In genomic region chr4:10018818-10019438, GRCh38 we compare ENCODE assay signal across 8 cellular contexts. TPM values are rescaled to one million over a fixed set of nuclear protein-coding genes. Genes with fewer than 3 reads are reported as not detected.
A peak's percentile ranks its signal among the peaks of the same experiment; 100 is the strongest.
DNase-seq lines count a peak whose midpoint lies in the region; ATAC-seq, FAIRE-seq and TF ChIP-seq lines count a peak whose summit lies in the region.

No MANE protein-coding gene starts in this region.

- peaks cover 40% of the 10 kb centered on the region for H3K4me1 ChIP-seq in keratinocyte (ENCODE audit: control insufficient read depth, extremely low read depth, insufficient read depth, low read length)

- H4K20me1 ChIP-seq in keratinocyte (ENCODE audit: control insufficient read depth, extremely low read depth, insufficient read depth, low read length) = peaks cover 3% of the 10 kb centered on the region

- H3K4me3 ChIP-seq in keratinocyte (ENCODE audit: control insufficient read depth in 2 of 3, extremely low read depth in 1 of 3, insufficient read depth in 2 of 3, low read depth in 1 of 3, low read length in 3 of 3) = peak overlapping the region; percentile 44 to 77 (median 68)

- TF ChIP-seq CTCF in keratinocyte (optimal IDR thresholded peaks at IDR 0.05 in 1 of 3, IDR thresholded peaks at IDR 0.05 in 1 of 3, conservative IDR thresholded peaks at IDR 0.05 in 1 of 3; ENCODE audit: extremely low read depth in 1 of 3, insufficient read depth in 2 of 3, low read length in 3 of 3) = peak in 2 of 3 experiments; percentile 89 to 98

- DNase-seq in NCI-H2107 treated with DMSO at 0.1 percent for 48 hours (lab: John Stamatoyannopoulos, UW; ENCODE audit: unreplicated experiment) (peak; percentile 71), cerebellar cortex (ENCODE audit: low spot score) (peak; percentile 59), keratinocyte (ENCODE audit: low read depth, low spot score) (no peak), HuH-7.5 (ENCODE audit: low spot score) (no peak)
- peak; percentile 96 for DNase-seq in activated CD4-positive, CD25-positive, alpha-beta regulatory T cell treated with anti-CD3 and anti-CD28 coated beads, Interleukin-2, amount 50 U/mL, for 72 hours
- peak; percentile 88 to 92 (median 90) for DNase-seq in stimulated activated CD4-positive, alpha-beta T cell treated with anti-CD3 and anti-CD28 coated beads, Interleukin-12 subunit alpha, Interleukin-12 subunit beta, amount 100 ng/mL, for 48 hours (ENCODE audit: low read depth in 2 of 3, low spot score in 1 of 3)

- H3K79me2 ChIP-seq in keratinocyte (ENCODE audit: control insufficient read depth, insufficient read depth, low read length) = peaks cover 30% of the 10 kb centered on the region

- H3K9me3 ChIP-seq in keratinocyte (ENCODE audit: control insufficient read depth, low read depth, low read length) = no peaks in the 10 kb centered on the region

- H2AFZ ChIP-seq in keratinocyte (ENCODE audit: control insufficient read depth, low read length) = peak overlapping the region; percentile 92

- H3K27me3 ChIP-seq in keratinocyte (ENCODE audit: control insufficient read depth, extremely low read depth, insufficient read depth, low read length) = no peaks in the 10 kb centered on the region

- no peaks in the 10 kb centered on the region for H3K9me1 ChIP-seq in keratinocyte (ENCODE audit: control insufficient read depth, extremely low read depth, insufficient read depth, low read length)

- H3K36me3 ChIP-seq in keratinocyte (ENCODE audit: control insufficient read depth in 2 of 2, extremely low read depth in 1 of 2, insufficient read depth in 2 of 2, low read length in 2 of 2) = peaks cover 2 to 29% of the 10 kb centered on the region in 2 experiments

- H3K4me2 ChIP-seq in keratinocyte (ENCODE audit: control insufficient read depth, extremely low read depth, insufficient read depth, low read depth, low read length) = peak overlapping the region; percentile 96

- peak overlapping the region; percentile 84 for H3K9ac ChIP-seq in keratinocyte (ENCODE audit: control insufficient read depth, extremely low read depth, insufficient read depth, low read length)

- peak; percentile 80 for FAIRE-seq in keratinocyte (lab: Jason Lieb, UNC)

- peak; percentile 87 for ATAC-seq in GM18517 (IDR thresholded peaks at IDR 0.05; ENCODE audit: unreplicated experiment)
- ATAC-seq in HG03025 (IDR thresholded peaks at IDR 0.05; ENCODE audit: low FRiP score, unreplicated experiment) = peak; percentile 96

- peak overlapping the region; percentile 89 for H3K27ac ChIP-seq in keratinocyte (ENCODE audit: control insufficient read depth, insufficient read depth, low read length)

- dilution Hi-C loops in keratinocyte (cut with MboI; ENCODE audit: extremely low pct_ligation_motif_present, low sequenced_read_pairs) = no loop called here

RNA-seq across cellular contexts. Expression of gene SLC2A9, which starts 2.4 kb away (rescaled TPM):
- polyA plus RNA-seq in keratinocyte = 37.3 to 44.3 TPM (median 43.5 TPM) in 3 replicates
- polyA plus RNA-seq in keratinocyte (2011; ENCODE audit: low read depth) = 8.9 TPM
- 34.4 and 43.5 TPM in 2 replicates for polyA plus RNA-seq in keratinocyte (2011; cell fraction: cytosol; rRNA removed)
- 71.8 and 91.0 TPM in 2 replicates for polyA plus RNA-seq in keratinocyte (2011; cell fraction: nucleus; rRNA removed)
- 11.5 and 33.7 TPM in 2 replicates for polyA plus RNA-seq in keratinocyte (2012; ENCODE audit: low replicate concordance)
- polyA minus RNA-seq in keratinocyte = 77.0 to 79.0 TPM (median 77.2 TPM) in 3 replicates
- polyA minus RNA-seq in keratinocyte (2011; cell fraction: cytosol; rRNA and poly(A)+ RNA removed) = 61.0 TPM
- polyA minus RNA-seq in keratinocyte (2011; cell fraction: nucleus; rRNA and poly(A)+ RNA removed) = 92.6 and 125 TPM in 2 replicates

Comparison
In these comparisons a context has a peak if more than half of its experiments do, and no peak if none do; other contexts are left out.
1. DNase-seq: peak in NCI-H2107 treated with DMSO at 0.1 percent for 48 hours (single experiment), activated CD4-positive, CD25-positive, alpha-beta regulatory T cell treated with anti-CD3 and anti-CD28 coated beads, Interleukin-2, amount 50 U/mL, for 72 hours (single experiment), cerebellar cortex (single experiment) and stimulated activated CD4-positive, alpha-beta T cell treated with anti-CD3 and anti-CD28 coated beads, Interleukin-12 subunit alpha, Interleukin-12 subunit beta, amount 100 ng/mL, for 48 hours (3 of 3); none in keratinocyte (single experiment) and HuH-7.5 (single experiment).